Comparison of ENCODE assay signal across 1 cellular context in the genomic region with DNA sequence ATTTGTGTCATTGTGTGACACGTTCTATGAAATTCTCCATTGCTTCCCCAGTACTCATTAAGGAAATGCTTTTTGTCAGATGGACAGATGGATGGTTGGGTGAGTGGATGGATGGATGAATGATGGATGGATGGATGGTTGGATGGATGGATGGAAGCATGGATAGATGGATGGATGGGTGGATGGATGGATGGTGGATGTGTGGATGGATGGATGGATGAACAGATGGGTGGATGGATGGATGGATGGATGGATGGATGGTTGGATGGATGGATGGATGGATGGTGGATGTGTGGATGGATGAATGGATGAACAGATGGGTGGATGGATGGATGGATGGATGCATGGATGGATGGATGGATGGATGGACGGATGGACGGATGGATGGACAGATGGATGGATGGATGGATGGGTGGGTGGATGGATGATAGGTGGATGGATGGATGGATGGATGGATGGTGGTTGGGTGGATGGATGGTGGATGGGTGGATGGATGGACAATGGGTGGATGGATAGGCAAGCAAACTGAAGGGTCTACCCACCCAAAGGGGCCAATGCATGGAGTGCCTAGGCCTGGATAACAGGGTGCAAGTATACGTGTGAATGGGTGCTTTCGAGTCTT.
TF ChIP-seq lines count a peak whose summit lies in the region.

No MANE protein-coding gene starts in this region.

TF ChIP-seq in H1, 55 proteins besides CTCF, POLR2A, EP300 and RAD21:
- TF ChIP-seq TEAD4 (IDR thresholded peaks at IDR 0.05; ENCODE audit: low read depth, low read length) = no peak
- TF ChIP-seq BRCA1 (IDR thresholded peaks at IDR 0.05; ENCODE audit: low read depth, low read length) = no peak
- no peak for TF ChIP-seq BCL11A (IDR thresholded peaks at IDR 0.05; ENCODE audit: low read depth in 2 of 2, low read length in 2 of 2)
- TF ChIP-seq TAF1 (IDR thresholded peaks at IDR 0.05; ENCODE audit: low read depth, low read length) = no peak
- TF ChIP-seq KDM1A (IDR thresholded peaks at IDR 0.05; ENCODE audit: borderline replicate concordance, low read length) = no peak
- TF ChIP-seq SAP30 (IDR thresholded peaks at IDR 0.05; ENCODE audit: insufficient read depth, insufficient replicate concordance, low read length) = no peak
- no peak for TF ChIP-seq CBX8 (IDR thresholded peaks at IDR 0.05; ENCODE audit: borderline replicate concordance, low read depth, low read length)
- no peak for TF ChIP-seq POU5F1 (IDR thresholded peaks at IDR 0.05; ENCODE audit: low read depth, low read length)
- TF ChIP-seq NRF1 (IDR thresholded peaks at IDR 0.05; ENCODE audit: low read depth, low read length) = no peak
- no peak for TF ChIP-seq RBBP5 (IDR thresholded peaks at IDR 0.05; ENCODE audit: borderline replicate concordance, low read depth, low read length)
- no peak for TF ChIP-seq JUN (IDR thresholded peaks at IDR 0.05; ENCODE audit: low read depth, low read length)
- no peak for TF ChIP-seq EGR1 (IDR thresholded peaks at IDR 0.05; ENCODE audit: borderline replicate concordance, low read depth, low read length)
- no peak for TF ChIP-seq SIRT6 (IDR thresholded peaks at IDR 0.05; ENCODE audit: low read length)
- no peak for TF ChIP-seq MAFK (IDR thresholded peaks at IDR 0.05; ENCODE audit: low read depth, low read length)
- no peak for TF ChIP-seq SUZ12 (IDR thresholded peaks at IDR 0.05; ENCODE audit: low read length)
- no peak for TF ChIP-seq NANOG (IDR thresholded peaks at IDR 0.05; ENCODE audit: insufficient read depth, low read depth, low read length, poor library complexity, severe bottlenecking)
- TF ChIP-seq YY1 (IDR thresholded peaks at IDR 0.05; ENCODE audit: low read depth, low read length) = no peak
- no peak for TF ChIP-seq GABPA (IDR thresholded peaks at IDR 0.05; ENCODE audit: borderline replicate concordance, insufficient read depth, low read length)
- no peak for TF ChIP-seq HDAC2 (IDR thresholded peaks at IDR 0.05; ENCODE audit: borderline replicate concordance in 1 of 2, low read depth in 2 of 2, low read length in 2 of 2)
